8 cellular contexts compared by ENCODE assay signal in the genomic region with DNA sequence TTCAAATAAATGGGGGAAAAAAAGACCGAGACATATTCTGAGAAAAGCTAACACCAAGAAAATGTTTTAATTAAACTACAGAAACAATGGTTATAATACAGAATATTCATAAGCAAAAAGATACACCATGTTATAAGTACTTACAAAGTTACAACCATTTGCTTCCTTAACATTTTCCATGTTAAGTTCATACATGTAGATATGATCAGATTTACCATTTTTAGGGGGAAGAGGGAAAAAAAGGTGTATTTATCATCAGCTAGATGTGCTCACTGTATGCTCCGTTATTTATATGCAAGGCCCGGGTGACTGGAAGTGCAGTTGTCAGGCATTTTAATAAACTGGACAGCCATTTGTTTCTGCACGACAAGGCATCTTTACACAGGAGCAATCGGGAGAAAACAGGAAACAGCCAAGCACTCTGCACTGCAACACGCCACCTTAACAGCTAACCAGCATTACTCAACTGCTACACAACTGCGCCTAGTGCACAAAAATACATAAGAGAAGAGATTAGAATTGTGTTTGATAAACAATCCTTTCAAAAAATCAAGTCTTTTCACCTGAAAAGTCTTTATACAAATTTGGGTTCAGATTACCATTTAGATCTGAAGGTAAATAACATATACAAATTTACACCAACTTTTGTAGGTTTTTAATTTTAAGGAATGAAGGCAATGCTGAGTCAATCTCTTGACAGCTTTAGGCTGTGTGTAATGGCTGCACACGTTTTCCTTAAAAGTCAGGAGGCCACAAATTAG. TPM values are rescaled to one million over a fixed set of nuclear protein-coding genes. Genes with fewer than 3 reads are reported as not detected.
DNase-seq lines count a peak whose midpoint lies in the region; ATAC-seq and TF ChIP-seq lines count a peak whose summit lies in the region.

No MANE protein-coding gene starts in this region.

- H3K4me3 Mint-ChIP-seq in chondrocyte (ENCODE audit: unreplicated experiment): peak overlapping the region; percentile 95
- H3K4me3 Mint-ChIP-seq in neural crest cell: peak overlapping the region; percentile 99

- no peak for ATAC-seq in HG02610 (IDR thresholded peaks at IDR 0.05; ENCODE audit: unreplicated experiment)

- H3K4me3 ChIP-seq in GM06990 (replicated peaks; ENCODE audit: low read depth, low read length): peak overlapping the region; percentile 100

- H3K27ac Mint-ChIP-seq in chondrocyte (ENCODE audit: unreplicated experiment) (peak overlapping the region; percentile 95), neural crest cell (ENCODE audit: unreplicated experiment) (no peak overlapping the region)

- no peak for DNase-seq in GM06990 (ENCODE audit: extremely low read depth, insufficient read length)
- DNase-seq in NCI-H69 (lab: John Stamatoyannopoulos, UW): peak; percentile 41
- no peak for DNase-seq in chondrocyte (ENCODE audit: low spot score)
- DNase-seq in neural crest cell (ENCODE audit: low read depth, low spot score): no peak
- DNase-seq in AG08395 (ENCODE audit: low spot score): no peak
- DNase-seq in COLO829 (ENCODE audit: low spot score): no peak
- DNase-seq in NCI-H774 (lab: John Stamatoyannopoulos, UW): no peak

- H3K27me3 Mint-ChIP-seq in chondrocyte (ENCODE audit: low read depth) (no peaks in the 10 kb centered on the region), neural crest cell (ENCODE audit: low read depth) (peaks cover 5% of the 10 kb centered on the region)

- H3K27me3 ChIP-seq in GM06990 (replicated peaks; ENCODE audit: control insufficient read depth, insufficient read depth, low read length): no peaks in the 10 kb centered on the region

- H3K36me3 Mint-ChIP-seq in chondrocyte (ENCODE audit: low read depth) (peaks cover 28% of the 10 kb centered on the region), neural crest cell (ENCODE audit: low read depth) (peaks cover 35% of the 10 kb centered on the region)

- peaks cover 50% of the 10 kb centered on the region for H3K4me1 Mint-ChIP-seq in chondrocyte (ENCODE audit: low read depth)
- peaks cover 56% of the 10 kb centered on the region for H3K4me1 Mint-ChIP-seq in neural crest cell

- TF ChIP-seq CTCF in GM06990 (IDR thresholded peaks at IDR 0.05; ENCODE audit: insufficient read depth, low read length, poor library complexity, severe bottlenecking) (no peak), chondrocyte (IDR thresholded peaks at IDR 0.05) (no peak), neural crest cell (conservative IDR thresholded peaks at IDR 0.05) (no peak)

- peaks cover 15% of the 10 kb centered on the region for H3K36me3 ChIP-seq in GM06990 (ENCODE audit: control insufficient read depth, insufficient read depth, low read length)

- H3K9me3 Mint-ChIP-seq in chondrocyte (ENCODE audit: low read depth) (no peaks in the 10 kb centered on the region), neural crest cell (no peaks in the 10 kb centered on the region)

RNA-seq across cellular contexts. Expression of gene SRSF2, which starts 2.9 kb away (rescaled TPM):
- total RNA-seq in chondrocyte (94.4 to 183 TPM (median 95.2 TPM) in 3 replicates), neural crest cell (425 and 453 TPM in 2 replicates)

RNA-seq across cellular contexts. Expression of gene MFSD11, which starts 3.7 kb away (rescaled TPM):
- 30.3 to 33.6 TPM (median 31.1 TPM) in 3 replicates for total RNA-seq in chondrocyte
- 29.6 and 31.6 TPM in 2 replicates for total RNA-seq in neural crest cell

RNA-seq across cellular contexts. Expression of gene METTL23, which starts 7.6 kb away (rescaled TPM):
- 24.3 to 28.4 TPM (median 27.0 TPM) in 3 replicates for total RNA-seq in chondrocyte
- total RNA-seq in neural crest cell: 28.7 and 32.3 TPM in 2 replicates

RNA-seq across cellular contexts. Expression of gene JMJD6, which starts 7.9 kb away (rescaled TPM):
- total RNA-seq in chondrocyte (22.4 to 27.2 TPM (median 25.0 TPM) in 3 replicates), neural crest cell (25.1 and 29.0 TPM in 2 replicates)

RNA-seq across cellular contexts. Expression of gene MXRA7, which starts 23.5 kb away (rescaled TPM):
- total RNA-seq in chondrocyte (141 to 200 TPM (median 197 TPM) in 3 replicates), neural crest cell (46.1 and 54.0 TPM in 2 replicates)
